8 cellular contexts compared by ENCODE assay signal in the genomic region with DNA sequence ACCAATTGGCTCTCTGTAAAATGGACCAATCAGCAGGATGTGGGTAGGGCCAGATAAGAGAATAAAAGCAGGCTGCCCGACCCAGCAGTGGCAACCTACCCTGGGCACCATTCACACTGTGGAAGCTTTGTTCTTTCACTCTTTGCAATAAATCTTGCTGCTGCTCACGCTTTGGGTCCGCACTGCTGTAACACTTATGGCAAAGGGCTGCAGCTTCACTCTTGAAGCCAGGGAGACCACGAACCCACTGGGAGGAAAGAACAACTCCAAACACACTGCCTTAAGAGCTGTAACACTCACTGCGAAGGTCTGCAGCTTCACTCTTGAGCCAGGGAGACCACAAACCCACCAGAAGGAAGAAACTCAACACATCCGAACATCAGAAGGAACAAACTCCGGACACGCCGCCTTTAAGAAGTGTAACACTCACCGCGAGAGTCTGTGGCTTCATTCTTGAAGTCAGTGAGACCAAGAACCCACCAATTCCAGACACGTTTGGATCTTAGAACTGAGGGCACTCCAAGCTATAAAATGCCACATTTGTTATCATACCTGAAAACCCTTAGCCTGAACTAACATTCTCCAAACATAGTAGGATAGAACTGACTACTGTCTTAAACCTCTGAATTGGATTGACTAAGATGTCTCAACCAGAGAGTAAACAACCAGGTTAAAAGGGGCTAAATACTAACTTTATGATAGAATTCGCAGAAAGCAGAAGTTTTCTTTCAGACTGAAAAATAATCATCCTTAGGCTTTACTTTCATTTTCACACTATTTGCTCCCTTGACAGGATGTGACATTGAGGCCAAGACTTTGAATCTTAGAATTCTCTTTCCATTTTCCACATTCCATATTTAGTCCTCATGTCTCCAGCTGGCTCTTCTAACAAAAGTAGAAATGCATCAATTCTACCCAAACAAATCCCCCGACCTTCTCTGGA. TPM values are rescaled to one million over a fixed set of nuclear protein-coding genes. Genes with fewer than 3 reads are reported as not detected.
DNase-seq lines count a peak whose midpoint lies in the region; ATAC-seq and TF ChIP-seq lines count a peak whose summit lies in the region.

No MANE protein-coding gene starts in this region.

- H3K9me3 Mint-ChIP-seq in CD4-positive, alpha-beta T cell = peaks cover 2% of the 10 kb centered on the region
- peaks cover 3% of the 10 kb centered on the region for H3K9me3 Mint-ChIP-seq in activated naive CD8-positive, alpha-beta T cell treated with anti-CD3 and anti-CD28 coated beads, Interleukin-2, amount 10 ng/mL, durations not matched to agents 7 days and 5 days
- no peaks in the 10 kb centered on the region for H3K9me3 Mint-ChIP-seq in natural killer cell

- TF ChIP-seq CTCF in CD4-positive, alpha-beta T cell (IDR thresholded peaks at IDR 0.05) = no peak
- TF ChIP-seq CTCF in GM20000 (IDR thresholded peaks at IDR 0.05; ENCODE audit: extremely low read depth, missing control alignments) = no peak
- TF ChIP-seq CTCF in natural killer cell (IDR thresholded peaks at IDR 0.05) = no peak

- peak; percentile 35 for ATAC-seq in CD4-positive, alpha-beta T cell (ENCODE audit: poor library complexity)
- ATAC-seq in activated naive CD8-positive, alpha-beta T cell treated with anti-CD3 and anti-CD28 coated beads, Interleukin-2, amount 10 ng/mL, durations not matched to agents 7 days and 5 days (ENCODE audit: low read depth) = peak; percentile 39
- peak; percentile 11 to 25 (median 25) for ATAC-seq in natural killer cell

- intact Hi-C loops in CD4-positive, alpha-beta T cell (cut with DNase I, micrococcal nuclease) = loop anchor here in 1 of 2 experiments (2.0 to 5.0 kb wide), 2 partner anchors 34 to 42 kb away; a partner anchor contains a TSS
- intact Hi-C loops in natural killer cell (cut with micrococcal nuclease) = loop anchor here (1.0 to 10.0 kb wide), 3 partner anchors 42 to 778 kb away; a partner anchor contains a TSS

- POLR2A ChIA-PET in CD4-positive, alpha-beta T cell (lab: Charles Lee) = interaction anchor here (0.7 to 1.9 kb wide), 17 partner anchors 18 to 776 kb away, joined by 3 to 14 read pairs (median 4); a partner anchor contains a TSS
- POLR2A ChIA-PET in activated naive CD8-positive, alpha-beta T cell treated with anti-CD3 and anti-CD28 coated beads, Interleukin-2, amount 10 ng/mL, durations not matched to agents 7 days and 5 days (lab: Charles Lee) = interaction anchor here (0.5 to 1.9 kb wide), 16 partner anchors 13 to 742 kb away, joined by 3 to 13 read pairs (median 4); a partner anchor contains a TSS

- peak overlapping the region; percentile 56 for H3K4me3 ChIP-seq in Jurkat, Clone E6-1 (ENCODE audit: low read length)

- no peaks in the 10 kb centered on the region for H3K9me3 ChIP-seq in CD4-positive, alpha-beta T cell (ENCODE audit: control insufficient read depth, low read length)

- no peaks in the 10 kb centered on the region for H3K27me3 Mint-ChIP-seq in CD4-positive, alpha-beta T cell
- H3K27me3 Mint-ChIP-seq in activated naive CD8-positive, alpha-beta T cell treated with anti-CD3 and anti-CD28 coated beads, Interleukin-2, amount 10 ng/mL, durations not matched to agents 7 days and 5 days = no peaks in the 10 kb centered on the region
- no peaks in the 10 kb centered on the region for H3K27me3 Mint-ChIP-seq in natural killer cell (ENCODE audit: low read depth in 2 of 2)

- no peaks in the 10 kb centered on the region for H3K27me3 ChIP-seq in CD4-positive, alpha-beta T cell (ENCODE audit: control insufficient read depth, insufficient read depth, low read length)

- peaks cover 27% of the 10 kb centered on the region for H3K36me3 Mint-ChIP-seq in CD4-positive, alpha-beta T cell (ENCODE audit: low read depth)
- peaks cover 25% of the 10 kb centered on the region for H3K36me3 Mint-ChIP-seq in activated naive CD8-positive, alpha-beta T cell treated with anti-CD3 and anti-CD28 coated beads, Interleukin-2, amount 10 ng/mL, durations not matched to agents 7 days and 5 days
- H3K36me3 Mint-ChIP-seq in natural killer cell = no peaks in the 10 kb centered on the region

- peak overlapping the region; percentile 67 for H3K27ac ChIP-seq in CD4-positive, alpha-beta T cell (ENCODE audit: low read depth, low read length)
- no peak overlapping the region for H3K27ac ChIP-seq in substantia nigra (ENCODE audit: low read depth, low read length, poor library complexity, severe bottlenecking)

- H3K4me1 Mint-ChIP-seq in CD4-positive, alpha-beta T cell (ENCODE audit: low read depth) = peaks cover 45% of the 10 kb centered on the region
- H3K4me1 Mint-ChIP-seq in activated naive CD8-positive, alpha-beta T cell treated with anti-CD3 and anti-CD28 coated beads, Interleukin-2, amount 10 ng/mL, durations not matched to agents 7 days and 5 days = peaks cover 29% of the 10 kb centered on the region
- peaks cover 54 to 60% of the 10 kb centered on the region in 2 donors for H3K4me1 Mint-ChIP-seq in natural killer cell

- peak in 4 of 10 experiments; percentile 7 to 19 (median 10) for DNase-seq in CD4-positive, alpha-beta T cell
- DNase-seq in GM20000 (ENCODE audit: low spot score) (peak; percentile 52), natural killer cell (peak; percentile 44), mucosa of gallbladder (ENCODE audit: low spot score) (no peak), substantia nigra (lab: John Stamatoyannopoulos, UW) (no peak), midbrain (lab: John Stamatoyannopoulos, UW) (no peak)
- peak; percentile 32 for DNase-seq in Jurkat, Clone E6-1 (ENCODE audit: low read depth, low spot score)
- DNase-seq in activated naive CD8-positive, alpha-beta T cell treated with anti-CD3 and anti-CD28 coated beads, Interleukin-2, amount 10 ng/mL, durations not matched to agents 7 days and 5 days = peak; percentile 59

- H3K4me3 Mint-ChIP-seq in CD4-positive, alpha-beta T cell = peak overlapping the region; percentile 88
- peak overlapping the region; percentile 88 for H3K4me3 Mint-ChIP-seq in activated naive CD8-positive, alpha-beta T cell treated with anti-CD3 and anti-CD28 coated beads, Interleukin-2, amount 10 ng/mL, durations not matched to agents 7 days and 5 days
- peak overlapping the region; percentile 89 for H3K4me3 Mint-ChIP-seq in natural killer cell

- peak overlapping the region; percentile 86 for H3K27ac Mint-ChIP-seq in CD4-positive, alpha-beta T cell
- peak overlapping the region; percentile 97 for H3K27ac Mint-ChIP-seq in activated naive CD8-positive, alpha-beta T cell treated with anti-CD3 and anti-CD28 coated beads, Interleukin-2, amount 10 ng/mL, durations not matched to agents 7 days and 5 days
- H3K27ac Mint-ChIP-seq in natural killer cell = peak overlapping the region; percentile 92 to 93

- CTCF ChIA-PET in CD4-positive, alpha-beta T cell (lab: Charles Lee) = interaction anchor here (0.9 to 1.5 kb wide), 3 partner anchors 31 to 50 kb away, joined by 3 to 5 read pairs (median 3); a partner anchor contains a TSS

RNA-seq across cellular contexts. Expression of a gene that starts 33.6 kb away (rescaled TPM):
- 1 to 10 TPM; 2.4 to 2.8 TPM for total RNA-seq in CD4-positive, alpha-beta T cell
- polyA plus RNA-seq in Jurkat, Clone E6-1 (2012; ENCODE audit: insufficient read depth, insufficient read length) = 7.9 TPM
- 10 to 100 TPM; 12.1 to 13.7 TPM for total RNA-seq in activated naive CD8-positive, alpha-beta T cell treated with anti-CD3 and anti-CD28 coated beads, Interleukin-2, amount 10 ng/mL, durations not matched to agents 7 days and 5 days
- total RNA-seq in natural killer cell = 10 to 100 TPM; 12.4 to 16.7 (median 15.4) TPM
- total RNA-seq in mucosa of gallbladder = 9.4 TPM

RNA-seq across cellular contexts. Expression of a gene that starts 50.9 kb away (rescaled TPM):
- 10 to 100 TPM; 10.8 to 13.4 TPM for total RNA-seq in CD4-positive, alpha-beta T cell
- polyA plus RNA-seq in Jurkat, Clone E6-1 (2012; ENCODE audit: insufficient read depth, insufficient read length) = 20.0 TPM
- 10 to 100 TPM; 19.0 to 19.4 TPM for total RNA-seq in activated naive CD8-positive, alpha-beta T cell treated with anti-CD3 and anti-CD28 coated beads, Interleukin-2, amount 10 ng/mL, durations not matched to agents 7 days and 5 days
- total RNA-seq in natural killer cell (10 to 100 TPM; 24.7 to 28.7 (median 25.0) TPM), mucosa of gallbladder (15.9 TPM)

RNA-seq across cellular contexts. Expression of a gene that starts 51.0 kb away (rescaled TPM):
- 1 to 10 TPM; 1.7 to 3.1 TPM for total RNA-seq in CD4-positive, alpha-beta T cell
- polyA plus RNA-seq in Jurkat, Clone E6-1 (2012; ENCODE audit: insufficient read depth, insufficient read length) = 10.4 TPM
- total RNA-seq in activated naive CD8-positive, alpha-beta T cell treated with anti-CD3 and anti-CD28 coated beads, Interleukin-2, amount 10 ng/mL, durations not matched to agents 7 days and 5 days = 10 to 100 TPM; 11.5 to 12.1 TPM
- total RNA-seq in natural killer cell = 1 to 10 TPM; 4.2 to 5.6 (median 5.4) TPM
- 7.7 TPM for total RNA-seq in mucosa of gallbladder

Comparison
In these comparisons a context has a peak if more than half of its experiments do, and no peak if none do; other contexts are left out.
1. DNase-seq: peak in GM20000 (single experiment), Jurkat, Clone E6-1 (single experiment), activated naive CD8-positive, alpha-beta T cell treated with anti-CD3 and anti-CD28 coated beads, Interleukin-2, amount 10 ng/mL, durations not matched to agents 7 days and 5 days (single experiment) and natural killer cell (single experiment); none in mucosa of gallbladder (single experiment), substantia nigra (0 of 49) and midbrain (single experiment).
2. Peak in every context shown above with its lines, with median percentiles within 50 percentile points of each other: ATAC-seq, H3K27ac Mint-ChIP-seq and H3K4me3 Mint-ChIP-seq.